19 cellular contexts compared by ENCODE assay signal in the genomic region with DNA sequence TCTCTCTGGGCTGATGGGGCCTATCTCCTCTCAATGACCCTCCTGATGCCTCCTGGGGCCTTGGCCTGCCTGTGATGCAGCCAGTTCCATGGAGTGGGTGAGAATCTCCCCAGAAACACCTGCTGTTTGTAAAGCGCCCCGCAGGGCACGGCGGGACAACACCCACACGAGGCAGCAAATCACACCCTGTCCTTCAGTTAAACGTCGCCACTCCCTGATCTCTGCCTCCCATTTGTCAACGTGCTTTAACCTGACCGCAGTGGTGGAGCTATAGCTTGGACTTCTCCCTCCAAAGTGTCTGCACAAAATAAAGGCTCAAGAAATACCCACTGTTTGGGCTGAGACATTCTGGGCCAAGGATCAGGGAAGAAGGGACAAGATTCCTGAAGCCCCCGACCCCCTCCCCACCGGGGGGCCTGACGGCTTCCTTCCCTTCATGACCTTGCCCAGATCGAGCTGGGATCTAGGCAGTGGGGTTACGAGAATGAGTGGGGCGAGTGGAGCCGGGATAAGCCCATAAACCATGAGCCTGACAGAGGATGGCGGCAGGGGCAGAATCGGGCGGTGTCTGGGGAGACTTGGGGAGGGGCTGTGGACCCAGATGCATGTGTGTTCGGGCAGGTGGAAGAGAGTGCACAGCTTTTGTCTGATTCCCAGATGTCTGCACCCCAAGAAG. TPM values are rescaled to one million over a fixed set of nuclear protein-coding genes. Genes with fewer than 3 reads are reported as not detected.
A peak's percentile ranks its signal among the peaks of the same experiment; 100 is the strongest.
DNase-seq lines count a peak whose midpoint lies in the region; ATAC-seq, FAIRE-seq and TF ChIP-seq lines count a peak whose summit lies in the region.
"Had no signal": no experiment of that assay in that cellular context is flagged by ENCODE, and none has a peak within 500 bp of the region (broad histone marks: within the 10 kb centered on the region; RNA-seq: fewer than 3 reads in every experiment).

No MANE protein-coding gene starts in this region.

- CTCF ChIA-PET in T-cell (lab: Charles Lee) = no interaction called here

- ATAC-seq in mucosa of descending colon = peak; percentile 79
- ATAC-seq in stimulated activated memory B cell treated with anti-CD40 and anti-IgM and Interleukin-4, amounts not matched to agents 10 μg/mL and 1 μg/mL and 100 μg/mL, for 72 hours = no peak
- ATAC-seq in T-cell (replicated peaks in 1 of 4) = no peak
- ATAC-seq: PC-3 had no signal

- H3K9me3 Mint-ChIP-seq in activated naive CD4-positive, alpha-beta T cell treated with anti-CD3 and anti-CD28 coated beads, Interleukin-2, amount 50 U/mL, for 24 hours = no peaks in the 10 kb centered on the region
- no peaks in the 10 kb centered on the region for H3K9me3 Mint-ChIP-seq in stimulated activated memory B cell treated with anti-CD40 and anti-IgM and Interleukin-4, amounts not matched to agents 10 μg/mL and 1 μg/mL and 100 μg/mL, for 72 hours
- H3K9me3 Mint-ChIP-seq in T-cell = no peaks in the 10 kb centered on the region
- H3K9me3 Mint-ChIP-seq: CD4-positive, alpha-beta memory T cell had no signal

- H3K36me3 Mint-ChIP-seq in activated naive CD4-positive, alpha-beta T cell treated with anti-CD3 and anti-CD28 coated beads, Interleukin-2, amount 50 U/mL, for 24 hours = no peaks in the 10 kb centered on the region
- peaks cover 54% of the 10 kb centered on the region for H3K36me3 Mint-ChIP-seq in stimulated activated memory B cell treated with anti-CD40 and anti-IgM and Interleukin-4, amounts not matched to agents 10 μg/mL and 1 μg/mL and 100 μg/mL, for 72 hours
- peaks cover 16% of the 10 kb centered on the region for H3K36me3 Mint-ChIP-seq in T-cell

- no peak for DNase-seq in activated naive CD4-positive, alpha-beta T cell (lab: John Stamatoyannopoulos, UW)
- DNase-seq in bronchial epithelial cell (ENCODE audit: low read depth) = no peak
- peak in 1 of 3 donors; percentile 26 for DNase-seq in mucosa of descending colon
- DNase-seq in T-cell = no peak
- DNase-seq in GM10266 (ENCODE audit: extremely low spot score) = no peak
- no peak for DNase-seq in head of caudate nucleus
- DNase-seq: DMS53, EL, NCI-H1436, NCI-H2029, NCI-H2171, NCI-H526, PC-3, RPMI8226 had no signal

- peaks cover 4% of the 10 kb centered on the region for H3K4me1 Mint-ChIP-seq in activated naive CD4-positive, alpha-beta T cell treated with anti-CD3 and anti-CD28 coated beads, Interleukin-2, amount 50 U/mL, for 24 hours
- H3K4me1 Mint-ChIP-seq in stimulated activated memory B cell treated with anti-CD40 and anti-IgM and Interleukin-4, amounts not matched to agents 10 μg/mL and 1 μg/mL and 100 μg/mL, for 72 hours = peaks cover 12% of the 10 kb centered on the region
- H3K4me1 Mint-ChIP-seq in T-cell = peaks cover 0 to 3% (median 2%) of the 10 kb centered on the region in 3 donors

- TF ChIP-seq CTCF in bronchial epithelial cell (IDR thresholded peaks at IDR 0.05; ENCODE audit: insufficient read depth, low read length, severe bottlenecking) (no peak), mucosa of descending colon (IDR thresholded peaks at IDR 0.05) (no peak), GM10266 (IDR thresholded peaks at IDR 0.05; ENCODE audit: control insufficient read depth, insufficient read depth, low read depth, missing control alignments) (no peak)

- POLR2A ChIA-PET in T-cell (lab: Charles Lee) = no interaction called here

- no peaks in the 10 kb centered on the region for H3K4me1 ChIP-seq in mucosa of descending colon (ENCODE audit: low read depth)
- H3K4me1 ChIP-seq: A549 had no signal

- H3K36me3 ChIP-seq in bronchial epithelial cell (ENCODE audit: control insufficient read depth, insufficient read depth, low read length) = peaks cover 34% of the 10 kb centered on the region
- no peaks in the 10 kb centered on the region for H3K36me3 ChIP-seq in mucosa of descending colon (ENCODE audit: low read depth)

- FAIRE-seq in bronchial epithelial cell (lab: Jason Lieb, UNC) = peak; percentile 36
- FAIRE-seq: A549, GM12891 had no signal

- H3K27me3 Mint-ChIP-seq in activated naive CD4-positive, alpha-beta T cell treated with anti-CD3 and anti-CD28 coated beads, Interleukin-2, amount 50 U/mL, for 24 hours = no peaks in the 10 kb centered on the region
- no peaks in the 10 kb centered on the region for H3K27me3 Mint-ChIP-seq in stimulated activated memory B cell treated with anti-CD40 and anti-IgM and Interleukin-4, amounts not matched to agents 10 μg/mL and 1 μg/mL and 100 μg/mL, for 72 hours
- H3K27me3 Mint-ChIP-seq in T-cell = no peaks in the 10 kb centered on the region
- H3K27me3 Mint-ChIP-seq: CD4-positive, alpha-beta memory T cell had no signal

- H3K27me3 ChIP-seq in bronchial epithelial cell (ENCODE audit: control insufficient read depth, insufficient read depth, low read length) = no peaks in the 10 kb centered on the region

- H3K4me3 ChIP-seq in bronchial epithelial cell (ENCODE audit: low read depth, low read length) (no peak overlapping the region), mucosa of descending colon (no peak overlapping the region)
- H3K4me3 ChIP-seq: A549 had no signal

- no peak overlapping the region for H3K4me3 Mint-ChIP-seq in activated naive CD4-positive, alpha-beta T cell treated with anti-CD3 and anti-CD28 coated beads, Interleukin-2, amount 50 U/mL, for 24 hours
- no peak overlapping the region for H3K4me3 Mint-ChIP-seq in stimulated activated memory B cell treated with anti-CD40 and anti-IgM and Interleukin-4, amounts not matched to agents 10 μg/mL and 1 μg/mL and 100 μg/mL, for 72 hours
- no peak overlapping the region for H3K4me3 Mint-ChIP-seq in T-cell
- H3K4me3 Mint-ChIP-seq: CD4-positive, alpha-beta memory T cell had no signal

- peak overlapping the region; percentile 59 for H3K27ac Mint-ChIP-seq in activated naive CD4-positive, alpha-beta T cell treated with anti-CD3 and anti-CD28 coated beads, Interleukin-2, amount 50 U/mL, for 24 hours
- peak overlapping the region; percentile 30 for H3K27ac Mint-ChIP-seq in stimulated activated memory B cell treated with anti-CD40 and anti-IgM and Interleukin-4, amounts not matched to agents 10 μg/mL and 1 μg/mL and 100 μg/mL, for 72 hours
- no peak overlapping the region for H3K27ac Mint-ChIP-seq in T-cell

- peaks cover 3% of the 10 kb centered on the region for H3K9me3 ChIP-seq in mucosa of descending colon
- H3K9me3 ChIP-seq: A549 had no signal

- intact Hi-C loops in mucosa of descending colon (cut with DNase I, micrococcal nuclease) = no loop called here
- intact Hi-C loops in head of caudate nucleus (cut with DNase I) = no loop called here

RNA-seq across cellular contexts. Expression of gene MYDGF, which starts 8.0 kb away (rescaled TPM):
- 314 and 353 TPM in 2 replicates for total RNA-seq in bronchial epithelial cell
- 10 to 100 TPM; 50.2 to 85.9 (median 54.8) TPM for total RNA-seq in mucosa of descending colon
- 10 to 100 TPM; 27.5 to 46.4 (median 38.3) TPM for total RNA-seq in T-cell

RNA-seq across cellular contexts. Expression of gene TNFAIP8L1, which starts 22.8 kb away (rescaled TPM):
- total RNA-seq in bronchial epithelial cell (0.51 and 0.53 TPM in 2 replicates), mucosa of descending colon (10 to 100 TPM in 2 of 3 donors, 1 to 10 TPM in 1; 5.1 to 47.6 (median 10.7) TPM), T-cell (10 to 100 TPM; 10.8 to 23.0 (median 19.5) TPM)

Comparison
In these comparisons a context has a peak if more than half of its experiments do, and no peak if none do; other contexts are left out.
1. H3K27ac Mint-ChIP-seq: peak in activated naive CD4-positive, alpha-beta T cell treated with anti-CD3 and anti-CD28 coated beads, Interleukin-2, amount 50 U/mL, for 24 hours (single experiment) and stimulated activated memory B cell treated with anti-CD40 and anti-IgM and Interleukin-4, amounts not matched to agents 10 μg/mL and 1 μg/mL and 100 μg/mL, for 72 hours (single experiment); none in T-cell (0 of 2).